ENCODE assay signal across 18 cellular contexts in the genomic region with DNA sequence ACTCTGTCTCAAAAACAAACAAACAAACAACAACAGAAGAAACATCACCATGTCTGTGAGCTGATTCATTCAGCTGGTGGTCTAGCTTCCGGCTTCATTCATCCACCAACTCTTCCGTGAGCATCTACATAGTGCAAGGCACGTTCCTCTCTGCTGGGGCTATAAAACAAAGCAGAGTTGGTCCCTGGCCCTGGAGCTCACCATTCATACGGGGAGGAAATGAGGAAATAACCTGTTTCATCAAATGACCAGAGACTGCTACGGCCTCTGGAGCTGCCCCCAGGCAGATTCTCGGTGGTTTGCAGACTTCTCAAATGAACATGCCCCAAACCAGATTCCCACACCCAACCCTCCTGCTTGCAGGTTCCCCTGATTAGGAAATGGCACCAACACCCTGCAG. TPM values are rescaled to one million over a fixed set of nuclear protein-coding genes. Genes with fewer than 3 reads are reported as not detected.
DNase-seq lines count a peak whose midpoint lies in the region; ATAC-seq, FAIRE-seq and TF ChIP-seq lines count a peak whose summit lies in the region.
"Had no signal": no experiment of that assay in that cellular context is flagged by ENCODE, and none has a peak within 500 bp of the region (broad histone marks: within the 10 kb centered on the region; RNA-seq: fewer than 3 reads in every experiment).

No MANE protein-coding gene starts in this region.

- H3K27ac ChIP-seq in H1 (ENCODE audit: low read depth, low read length) (no peak overlapping the region), thymus (ENCODE audit: low read depth) (peak overlapping the region; percentile 98)
- H3K27ac ChIP-seq: gastroesophageal sphincter had no signal

- no peaks in the 10 kb centered on the region for H3K9me3 ChIP-seq in H1 (ENCODE audit: insufficient read depth in 2 of 2, low read depth in 1 of 2, low read length in 1 of 2)
- H3K9me3 ChIP-seq in thymus (ENCODE audit: control insufficient read depth): no peaks in the 10 kb centered on the region
- H3K9me3 ChIP-seq: gastroesophageal sphincter had no signal

- no peak overlapping the region; the same call in 1 of the 2 replicates for H2AFZ ChIP-seq in H1 (ENCODE audit: low read length)

- H3K27me3 ChIP-seq in H1 (replicated peaks in 1 of 4; ENCODE audit: control insufficient read depth in 3 of 4, extremely low read depth in 1 of 4, insufficient read depth in 3 of 4, low read length in 3 of 4): no peaks in the 10 kb centered on the region
- no peaks in the 10 kb centered on the region for H3K27me3 ChIP-seq in thymus (ENCODE audit: control insufficient read depth, insufficient read depth)
- H3K27me3 ChIP-seq: gastroesophageal sphincter had no signal

- H3K27ac Mint-ChIP-seq in activated naive CD4-positive, alpha-beta T cell treated with anti-CD3 and anti-CD28 coated beads, Interleukin-2, amount 10 ng/mL, durations not matched to agents 7 days and 5 days: peak overlapping the region; percentile 91

- no peak overlapping the region for H3K9ac ChIP-seq in H1 (replicated peaks in 1 of 4; ENCODE audit: extremely low read depth in 1 of 4, low read depth in 3 of 4, low read length in 3 of 4)

- ATAC-seq in omental fat pad (ENCODE audit: low FRiP score): no peak
- ATAC-seq: gastroesophageal sphincter had no signal

- peak overlapping the region; percentile 27; the same call in 1 of the 2 replicates for H2BK5ac ChIP-seq in H1 (ENCODE audit: low read depth, low read length)

- peak overlapping the region; percentile 42; the same call in 1 of the 2 replicates for H2AK5ac ChIP-seq in H1 (ENCODE audit: low read depth, low read length)

- no peaks in the 10 kb centered on the region for H3K79me1 ChIP-seq in H1 (ENCODE audit: low read depth, low read length)

- peak overlapping the region; percentile 10; the same call in 1 of the 2 replicates for H3K4me3 ChIP-seq in Jurkat, Clone E6-1 (ENCODE audit: low read length)
- H3K4me3 ChIP-seq in H1 (ENCODE audit: extremely low read depth in 1 of 4, insufficient read depth in 2 of 4, low read depth in 3 of 4, low read length in 4 of 4) (no peak overlapping the region), thymus (ENCODE audit: low read length) (peak overlapping the region; percentile 21)
- H3K4me3 ChIP-seq: gastroesophageal sphincter had no signal

- no peak overlapping the region for H3K4me3 Mint-ChIP-seq in activated naive CD4-positive, alpha-beta T cell treated with anti-CD3 and anti-CD28 coated beads, Interleukin-2, amount 10 ng/mL, durations not matched to agents 7 days and 5 days
- H3K4me3 Mint-ChIP-seq: brain had no signal

- H3K36me3 Mint-ChIP-seq in activated naive CD4-positive, alpha-beta T cell treated with anti-CD3 and anti-CD28 coated beads, Interleukin-2, amount 10 ng/mL, durations not matched to agents 7 days and 5 days: peaks cover 1% of the 10 kb centered on the region
- H3K36me3 Mint-ChIP-seq: brain had no signal

- peak overlapping the region; percentile 97; the same call in 1 of the 2 replicates for H2BK15ac ChIP-seq in H1 (ENCODE audit: low read length)

- H2BK12ac ChIP-seq in H1 (ENCODE audit: low read depth, low read length): peak overlapping the region; percentile 64; the same call in 1 of the 2 replicates

- H3K9me3 Mint-ChIP-seq in activated naive CD4-positive, alpha-beta T cell treated with anti-CD3 and anti-CD28 coated beads, Interleukin-2, amount 10 ng/mL, durations not matched to agents 7 days and 5 days: no peaks in the 10 kb centered on the region
- H3K9me3 Mint-ChIP-seq: brain had no signal

- peak overlapping the region; percentile 71; the same call in 1 of the 2 replicates for H3K18ac ChIP-seq in H1 (ENCODE audit: extremely low read depth, low read length)

- H3K23ac ChIP-seq in H1 (ENCODE audit: insufficient read length): no peak overlapping the region

- no peak overlapping the region for H3K56ac ChIP-seq in H1 (replicated peaks; ENCODE audit: insufficient read length, low read depth, low read length)

- TF ChIP-seq RAD21 in H1 (IDR thresholded peaks at IDR 0.05 in 1 of 2, conservative IDR thresholded peaks at IDR 0.05 in 1 of 2; ENCODE audit: low read depth in 2 of 2, low read length in 2 of 2): no peak

- no peak for DNase-seq in activated naive CD4-positive, alpha-beta T cell treated with anti-CD3 and anti-CD28 coated beads, Interleukin-2, amount 10 ng/mL, durations not matched to agents 7 days and 5 days
- DNase-seq in activated naive CD4-positive, alpha-beta T cell treated with Interleukin-2 at 50 U/mL for 16 hours: no peak
- no peak for DNase-seq in Jurkat, Clone E6-1 (ENCODE audit: low read depth, low spot score)
- DNase-seq in H1 (ENCODE audit: low read depth in 1 of 2, low spot score in 2 of 2): no peak
- no peak for DNase-seq in omental fat pad (ENCODE audit: low spot score)
- DNase-seq in T1000 (lab: John Stamatoyannopoulos, UW): no peak
- DNase-seq in NCI-H1048 (lab: John Stamatoyannopoulos, UW): no peak
- DNase-seq: activated CD8-positive, alpha-beta memory T cell treated with anti-CD3 and anti-CD28 coated beads, Interleukin-2, amount 50 U/mL, for 48 hours; IMR-90; NCI-H1417 treated with DMSO at 0.1 percent for 48 hours; NCI-H446 treated with DMSO at 0.1 percent for 48 hours; retina; stimulated activated CD4-positive, alpha-beta T cell treated with anti-CD3 and anti-CD28 coated beads, Interleukin-4, amount 100 ng/mL, for 1 hour; stimulated activated naive CD4-positive, alpha-beta T cell treated with Interleukin-2 at 50 U/mL for 16 hours had no signal

- no peak for FAIRE-seq in H1 (lab: Jason Lieb, UNC)
- FAIRE-seq: islet of Langerhans had no signal

- TF ChIP-seq CTCF in H1 (IDR thresholded peaks at IDR 0.05; ENCODE audit: control extremely low read depth in 1 of 3, insufficient read depth in 1 of 3, low read depth in 1 of 3, low read length in 3 of 3) (no peak), omental fat pad (IDR thresholded peaks at IDR 0.05) (no peak)

- no peak overlapping the region for H3K4me2 ChIP-seq in H1 (ENCODE audit: insufficient read depth in 1 of 2, low read depth in 2 of 2, low read length in 2 of 2)

- peak overlapping the region; percentile 88 for H4K91ac ChIP-seq in H1 (replicated peaks; ENCODE audit: insufficient read length, low read length)

- H4K20me1 ChIP-seq in H1 (replicated peaks in 1 of 2; ENCODE audit: control insufficient read depth in 1 of 2, insufficient read depth in 2 of 2, low read length in 2 of 2): no peaks in the 10 kb centered on the region

- POLR2A ChIA-PET in H1 (lab: Charles Lee; ENCODE audit: partially characterized antibody): interaction anchor here (0.6 to 26.0 kb wide), 5 partner anchors 13 to 149 kb away, joined by 7 to 547 read pairs (median 17); partner anchors contain the start of gene ID3

- H3K36me3 ChIP-seq in H1 (ENCODE audit: control insufficient read depth in 2 of 4, insufficient read depth in 4 of 4, low read length in 3 of 4): no peaks in the 10 kb centered on the region
- no peaks in the 10 kb centered on the region for H3K36me3 ChIP-seq in thymus (ENCODE audit: control insufficient read depth, insufficient read depth)
- H3K36me3 ChIP-seq: gastroesophageal sphincter had no signal

- peaks cover 81% of the 10 kb centered on the region for H3K4me1 Mint-ChIP-seq in activated naive CD4-positive, alpha-beta T cell treated with anti-CD3 and anti-CD28 coated beads, Interleukin-2, amount 10 ng/mL, durations not matched to agents 7 days and 5 days

- peak overlapping the region; percentile 88 for H3K4ac ChIP-seq in H1 (replicated peaks; ENCODE audit: insufficient read length, low read depth, low read length)

- H2BK120ac ChIP-seq in H1 (replicated peaks; ENCODE audit: low read depth, low read length): peak overlapping the region; percentile 97

- TF ChIP-seq POLR2A in H1 (IDR thresholded peaks at IDR 0.05; ENCODE audit: control extremely low read depth in 1 of 2, low read depth in 2 of 2, low read length in 2 of 2): no peak

- TF ChIP-seq EP300 in H1 (IDR thresholded peaks at IDR 0.05; ENCODE audit: borderline replicate concordance in 1 of 2, low read depth in 2 of 2, low read length in 2 of 2): no peak

- no peaks in the 10 kb centered on the region for H3K27me3 Mint-ChIP-seq in activated naive CD4-positive, alpha-beta T cell treated with anti-CD3 and anti-CD28 coated beads, Interleukin-2, amount 10 ng/mL, durations not matched to agents 7 days and 5 days

- H2BK20ac ChIP-seq in H1 (ENCODE audit: low read length): peak overlapping the region; percentile 98

- no peak overlapping the region for H4K8ac ChIP-seq in H1 (ENCODE audit: extremely low read depth, insufficient read depth, low read length)

- CTCF ChIA-PET in activated naive CD4-positive, alpha-beta T cell treated with anti-CD3 and anti-CD28 coated beads, Interleukin-2, amount 10 ng/mL, durations not matched to agents 7 days and 5 days (lab: Charles Lee): interaction anchor here (1.1 to 5.2 kb wide), 6 partner anchors 13 to 55 kb away, joined by 3 to 27 read pairs (median 8); no protein-coding TSS in a partner anchor
- CTCF ChIA-PET in H1 (lab: Charles Lee; ENCODE audit: partially characterized antibody): interaction anchor here (0.8 to 8.0 kb wide), 11 partner anchors 10 to 103 kb away, joined by 3 to 89 read pairs (median 3); no protein-coding TSS in a partner anchor

- H3K79me2 ChIP-seq in H1 (ENCODE audit: control insufficient read depth in 1 of 2, insufficient read depth in 2 of 2, low read length in 2 of 2): no peaks in the 10 kb centered on the region

- H3K14ac ChIP-seq in H1 (ENCODE audit: insufficient read length): no peak overlapping the region

- peak overlapping the region; percentile 54 for H4K5ac ChIP-seq in H1 (ENCODE audit: insufficient read length, low read depth, low read length)

- no peaks in the 10 kb centered on the region for H3K23me2 ChIP-seq in H1 (ENCODE audit: low read depth, low read length)

- WGBS in H1 (ENCODE audit: extremely low coverage in 1 of 2, insufficient coverage in 1 of 2, insufficient read length in 1 of 2, insufficient replicate concordance in 2 of 2, low coverage in 1 of 2, low lambda C conversion rate in 2 of 2, missing lambda C conversion rate in 1 of 2), 2 experiments: 82% methylated on average over 6 of the region's 6 CpGs; no CpG with 5 or more reads in 1 of the 2 experiments
- 80% methylated on average over 6 of the region's 6 CpGs for WGBS in thymus

- H3K4me1 ChIP-seq in H1 (replicated peaks in 1 of 4; ENCODE audit: control insufficient read depth in 3 of 4, insufficient read depth in 4 of 4, low read length in 3 of 4) (peaks cover 11 to 33% (median 16%) of the 10 kb centered on the region in 4 experiments), thymus (ENCODE audit: control insufficient read depth, insufficient read depth, low read length) (peaks cover 62% of the 10 kb centered on the region)
- H3K4me1 ChIP-seq: gastroesophageal sphincter had no signal

RNA-seq across cellular contexts. Expression of gene ID3, which starts 41.0 kb away (rescaled TPM):
- 164 TPM for polyA plus RNA-seq in Jurkat, Clone E6-1 (2012; ENCODE audit: insufficient read depth, insufficient read length)
- 240 and 252 TPM in 2 replicates for total RNA-seq in H1 (2021; fragmentation: NEBNext Ultra II Directional; extraction: Animal tissue kit (Norgen Biotek cat#: 25700))
- 304 and 490 TPM in 2 replicates for polyA plus RNA-seq in H1 (2011; rRNA removed)
- 310 TPM for polyA plus RNA-seq in H1 (2011; cell fraction: cytosol; rRNA removed)
- 192 TPM for polyA plus RNA-seq in H1 (2011; cell fraction: nucleus; rRNA removed)
- polyA plus RNA-seq in H1 (2012, experiment 1 of 2): 135 to 194 TPM (median 157 TPM) in 4 replicates
- polyA plus RNA-seq in H1 (2012, experiment 2 of 2): 300 TPM
- polyA plus RNA-seq in H1 (2013, experiment 1 of 2): 260 TPM
- 250 TPM for polyA plus RNA-seq in H1 (2013, experiment 2 of 2)
- 30.4 and 61.8 TPM in 2 replicates for polyA minus RNA-seq in H1 (2011; rRNA and poly(A)+ RNA removed)
- polyA minus RNA-seq in H1 (2011; cell fraction: cytosol; rRNA and poly(A)+ RNA removed): 97.4 TPM
- polyA minus RNA-seq in H1 (2011; cell fraction: nucleus; rRNA and poly(A)+ RNA removed): 104 TPM
- 131 TPM for polyA plus RNA-seq in thymus
- 100 to 1,000 TPM; 134 to 322 (median 179) TPM for total RNA-seq in omental fat pad

Comparison
In these comparisons a context has a peak if more than half of its experiments do, and no peak if none do; other contexts are left out.
1. H3K4me3 ChIP-seq: peak in Jurkat, Clone E6-1 (single experiment) and thymus (single experiment); none in H1 (0 of 4).